ENCODE assay signal across 24 cellular contexts in the genomic region with DNA sequence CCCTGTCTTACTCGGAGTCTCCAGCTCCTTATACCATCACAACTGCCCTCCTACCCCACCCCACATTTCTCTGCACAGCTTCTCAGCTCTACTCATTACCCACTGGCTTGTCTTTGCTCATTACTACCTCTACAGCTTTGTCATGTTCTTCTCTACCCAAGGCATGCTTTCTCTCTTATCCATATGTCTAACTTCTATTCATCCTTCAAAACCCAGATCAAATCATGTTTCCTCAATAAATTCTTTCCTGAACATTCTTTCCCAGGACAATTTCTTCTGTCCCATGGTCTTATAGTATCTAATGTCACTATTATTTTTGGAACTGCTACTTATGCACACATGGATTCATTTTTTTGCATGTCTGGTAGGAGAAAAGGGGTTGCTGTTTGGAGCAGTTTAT.
DNase-seq lines count a peak whose midpoint lies in the region; ATAC-seq, FAIRE-seq and TF ChIP-seq lines count a peak whose summit lies in the region.
"Had no signal": no experiment of that assay in that cellular context is flagged by ENCODE, and none has a peak within 500 bp of the region (broad histone marks: within the 10 kb centered on the region; RNA-seq: fewer than 3 reads in every experiment).

No MANE protein-coding gene starts in this region.

- H3K4me1 ChIP-seq in DND-41 (ENCODE audit: insufficient read depth, low read length) (peaks cover 74% of the 10 kb centered on the region), HEK293 (ENCODE audit: control insufficient read depth, insufficient read depth, low read length) (peaks cover 3% of the 10 kb centered on the region; the same call in 1 of the 2 replicates), keratinocyte (ENCODE audit: control insufficient read depth, extremely low read depth, insufficient read depth, low read length) (peaks cover 35% of the 10 kb centered on the region), tibial artery (peaks cover 0 to 44% (median 8%) of the 10 kb centered on the region in 4 donors)

- H3K36me3 ChIP-seq in DND-41 (ENCODE audit: insufficient read depth, low read length): no peaks in the 10 kb centered on the region
- no peaks in the 10 kb centered on the region for H3K36me3 ChIP-seq in HEK293 (ENCODE audit: control insufficient read depth in 2 of 2, insufficient read depth in 1 of 2, low read length in 2 of 2)
- H3K36me3 ChIP-seq in keratinocyte (ENCODE audit: control insufficient read depth in 2 of 2, extremely low read depth in 1 of 2, insufficient read depth in 2 of 2, low read length in 2 of 2): no peaks in the 10 kb centered on the region
- H3K36me3 ChIP-seq in tibial artery: no peaks in the 10 kb centered on the region
- H3K36me3 ChIP-seq: BE2C had no signal

- dilution Hi-C loops in keratinocyte (cut with MboI; ENCODE audit: extremely low pct_ligation_motif_present, low sequenced_read_pairs): no loop called here

- FAIRE-seq in keratinocyte (lab: Jason Lieb, UNC): no peak
- FAIRE-seq: H1, RCC 7860 had no signal

- no peaks in the 10 kb centered on the region for H3K9me1 ChIP-seq in keratinocyte (ENCODE audit: control insufficient read depth, extremely low read depth, insufficient read depth, low read length)

- no peak for ATAC-seq in DND-41 (ENCODE audit: insufficient read depth, low read depth)
- ATAC-seq in GM18498 (IDR thresholded peaks at IDR 0.05; ENCODE audit: unreplicated experiment): no peak
- ATAC-seq: HCT116 had no signal

- intact Hi-C loops in tibial artery (cut with DNase I; ENCODE audit: low total_unique reads): no loop called here

- peak overlapping the region; percentile 39; the same call in 1 of the 2 replicates for H3K9ac ChIP-seq in DND-41 (ENCODE audit: low read depth, low read length)
- no peak overlapping the region for H3K9ac ChIP-seq in keratinocyte (ENCODE audit: control insufficient read depth, extremely low read depth, insufficient read depth, low read length)

- no peaks in the 10 kb centered on the region for H4K20me1 ChIP-seq in DND-41 (ENCODE audit: insufficient read depth, low read length)
- H4K20me1 ChIP-seq in keratinocyte (ENCODE audit: control insufficient read depth, extremely low read depth, insufficient read depth, low read length): no peaks in the 10 kb centered on the region

- H3K9me3 ChIP-seq in DND-41 (ENCODE audit: insufficient read depth, low read length, severe bottlenecking) (no peaks in the 10 kb centered on the region), HEK293 (ENCODE audit: control insufficient read depth, insufficient read depth, low read depth, low read length) (no peaks in the 10 kb centered on the region), keratinocyte (ENCODE audit: control insufficient read depth, low read depth, low read length) (no peaks in the 10 kb centered on the region), tibial artery (no peaks in the 10 kb centered on the region)
- H3K9me3 ChIP-seq: BE2C had no signal

- H3K4me3 ChIP-seq in DND-41 (ENCODE audit: low read depth in 1 of 2, low read length in 2 of 2) (no peak overlapping the region), HEK293 (ENCODE audit: low read depth, low read length) (no peak overlapping the region), keratinocyte (ENCODE audit: control insufficient read depth in 2 of 3, extremely low read depth in 1 of 3, insufficient read depth in 2 of 3, low read depth in 1 of 3, low read length in 3 of 3) (no peak overlapping the region), tibial artery (no peak overlapping the region)
- H3K4me3 ChIP-seq: SK-N-MC had no signal

- CTCF ChIA-PET in HEK293 (lab: Yijun Ruan, JAX): interaction anchor here (0.6 kb wide), 1 partner anchor 8 kb away, joined by 3 read pairs; no protein-coding TSS in a partner anchor

- H2AFZ ChIP-seq in DND-41 (ENCODE audit: low read depth, low read length) (no peak overlapping the region), keratinocyte (ENCODE audit: control insufficient read depth, low read length) (no peak overlapping the region)

- H3K4me2 ChIP-seq in DND-41 (ENCODE audit: insufficient read depth, low read length) (no peak overlapping the region), keratinocyte (ENCODE audit: control insufficient read depth, extremely low read depth, insufficient read depth, low read depth, low read length) (peak overlapping the region; percentile 9)

- DNase-seq in DND-41 (no peak), keratinocyte (ENCODE audit: low read depth, low spot score) (no peak), tibial artery (no peak), globus pallidus (ENCODE audit: low spot score) (no peak)
- no peak for DNase-seq in stimulated activated CD8-positive, alpha-beta memory T cell treated with anti-CD3 and anti-CD28 coated beads, Interleukin-4, amount 100 ng/mL, for 48 hours
- DNase-seq: BE2C, Calu3, DMS79 treated with DMSO at 0.1 percent for 48 hours, Kasumi-1, MV-4-11, NCI-H1105, NCI-H146, NCI-H1930, NCI-H2107, NCI-H524, NCI-H748 treated with DMSO at 0.1 percent for 48 hours, SIG-M5 had no signal

- TF ChIP-seq CTCF in DND-41 (IDR thresholded peaks at IDR 0.05; ENCODE audit: borderline replicate concordance, extremely low read depth, low read length, poor library complexity, severe bottlenecking): no peak
- no peak for TF ChIP-seq CTCF in HEK293 (tag by site-specific recombination; IDR thresholded peaks at IDR 0.05)
- TF ChIP-seq CTCF in keratinocyte (optimal IDR thresholded peaks at IDR 0.05 in 1 of 3, IDR thresholded peaks at IDR 0.05 in 1 of 3, conservative IDR thresholded peaks at IDR 0.05 in 1 of 3; ENCODE audit: extremely low read depth in 1 of 3, insufficient read depth in 2 of 3, low read length in 3 of 3): no peak
- TF ChIP-seq CTCF in tibial artery (IDR thresholded peaks at IDR 0.05): no peak

- H3K79me2 ChIP-seq in DND-41 (ENCODE audit: insufficient read depth, low read length) (no peaks in the 10 kb centered on the region), keratinocyte (ENCODE audit: control insufficient read depth, insufficient read depth, low read length) (no peaks in the 10 kb centered on the region)

- POLR2A ChIA-PET in HEK293 (lab: Yijun Ruan, JAX): no interaction called here

- peak overlapping the region; percentile 78 for H3K27ac ChIP-seq in DND-41 (ENCODE audit: low read length)
- H3K27ac ChIP-seq in HEK293 (ENCODE audit: extremely low read depth, low read depth, low read length): no peak overlapping the region
- no peak overlapping the region for H3K27ac ChIP-seq in keratinocyte (ENCODE audit: control insufficient read depth, insufficient read depth, low read length)
- H3K27ac ChIP-seq in tibial artery: peak overlapping the region; percentile 43 to 61
- H3K27ac ChIP-seq: HL-60, SK-N-MC had no signal

- H3K27me3 ChIP-seq in DND-41 (ENCODE audit: insufficient read depth, low read length, poor library complexity): no peaks in the 10 kb centered on the region
- H3K27me3 ChIP-seq in keratinocyte (ENCODE audit: control insufficient read depth, extremely low read depth, insufficient read depth, low read length): no peaks in the 10 kb centered on the region
- H3K27me3 ChIP-seq in tibial artery: no peaks in the 10 kb centered on the region
- H3K27me3 ChIP-seq: BE2C had no signal

TF ChIP-seq in HEK293, 187 proteins besides CTCF, POLR2A, EP300 and RAD21:
- TF ChIP-seq BCL11B (tag by site-specific recombination; IDR thresholded peaks at IDR 0.05; ENCODE audit: low read depth) (no peak), ZFP3 (tag by site-specific recombination; IDR thresholded peaks at IDR 0.05; ENCODE audit: low read depth) (peak; percentile 81)

Comparison
In these comparisons a context has a peak if more than half of its experiments do, and no peak if none do; other contexts are left out.
1. H3K27ac ChIP-seq: peak in DND-41 (single experiment) and tibial artery (2 of 2); none in HEK293 (single experiment) and keratinocyte (single experiment).